ENCODE assay signal across 8 cellular contexts in the genomic region with DNA sequence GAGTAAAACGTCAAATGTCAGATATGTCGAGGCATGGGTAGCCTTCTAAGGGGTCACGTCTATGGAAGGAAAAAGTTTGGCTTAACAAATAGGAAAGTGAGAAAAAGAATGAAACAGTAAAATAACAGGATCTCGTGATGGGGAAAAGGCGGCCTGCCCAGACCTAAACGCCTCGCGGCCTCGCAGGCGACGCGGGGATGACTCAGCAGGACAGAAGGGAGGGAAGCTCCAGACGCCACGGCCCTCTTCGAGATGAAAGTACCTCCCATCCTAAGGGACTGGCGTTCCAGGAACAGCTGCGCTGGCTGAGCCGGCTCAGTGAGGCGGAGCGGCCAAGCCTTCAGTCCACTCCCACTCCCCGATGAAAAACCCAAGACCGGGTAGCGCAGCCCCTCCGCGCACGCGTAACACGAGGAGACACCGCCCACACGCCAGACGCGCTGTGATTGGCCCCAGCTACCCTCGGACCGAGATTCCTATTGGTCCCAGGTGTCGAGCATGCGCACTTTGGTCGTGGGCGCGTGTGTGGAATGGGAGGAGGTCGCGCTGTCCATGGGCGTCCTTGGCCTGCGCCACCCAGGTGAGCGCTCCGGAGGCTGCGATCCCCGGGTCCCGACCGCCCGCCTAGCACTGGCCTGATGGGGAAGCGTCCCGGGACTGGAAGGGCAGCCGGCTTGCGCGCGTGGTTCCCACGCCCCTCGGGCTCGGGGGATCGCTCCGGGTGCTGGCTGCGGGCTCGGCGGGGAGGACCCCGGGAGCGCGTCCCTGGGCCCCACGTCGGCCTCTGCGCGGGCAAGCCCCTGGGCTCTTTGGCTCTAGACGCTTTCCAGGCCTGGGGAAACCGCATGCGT.
DNase-seq lines count a peak whose midpoint lies in the region; ATAC-seq, FAIRE-seq and TF ChIP-seq lines count a peak whose summit lies in the region.

No MANE protein-coding gene starts in this region.

- DNase-seq in NCI-H2227 (lab: John Stamatoyannopoulos, UW; ENCODE audit: unreplicated experiment) (peak; percentile 99), middle frontal gyrus (ENCODE audit: extremely low spot score, low spot score) (peak; percentile 88), A172 (ENCODE audit: low spot score) (no peak)
- peak; percentile 72 for DNase-seq in activated CD8-positive, alpha-beta memory T cell treated with anti-CD3 and anti-CD28 coated beads, Interleukin-2, amount 50 U/mL, for 24 hours (ENCODE audit: extremely low read depth)
- DNase-seq in stimulated activated CD8-positive, alpha-beta memory T cell treated with anti-CD3 and anti-CD28 coated beads, Interleukin-4, amount 100 ng/mL, for 4 hours (ENCODE audit: low read depth in 2 of 2, low spot score in 1 of 2), result peak; percentile 68 to 70

- peak; percentile 97 for FAIRE-seq in endometrium (lab: Jason Lieb, UNC)

- TF ChIP-seq POLR2A in GM10847 (IDR thresholded peaks at IDR 0.05; ENCODE audit: extremely low read depth, insufficient read length), result peak; percentile 16

- ATAC-seq in HG02970 (IDR thresholded peaks at IDR 0.05; ENCODE audit: low FRiP score, unreplicated experiment), result peak; percentile 48
